1 cellular context compared by ENCODE assay signal in the genomic region with DNA sequence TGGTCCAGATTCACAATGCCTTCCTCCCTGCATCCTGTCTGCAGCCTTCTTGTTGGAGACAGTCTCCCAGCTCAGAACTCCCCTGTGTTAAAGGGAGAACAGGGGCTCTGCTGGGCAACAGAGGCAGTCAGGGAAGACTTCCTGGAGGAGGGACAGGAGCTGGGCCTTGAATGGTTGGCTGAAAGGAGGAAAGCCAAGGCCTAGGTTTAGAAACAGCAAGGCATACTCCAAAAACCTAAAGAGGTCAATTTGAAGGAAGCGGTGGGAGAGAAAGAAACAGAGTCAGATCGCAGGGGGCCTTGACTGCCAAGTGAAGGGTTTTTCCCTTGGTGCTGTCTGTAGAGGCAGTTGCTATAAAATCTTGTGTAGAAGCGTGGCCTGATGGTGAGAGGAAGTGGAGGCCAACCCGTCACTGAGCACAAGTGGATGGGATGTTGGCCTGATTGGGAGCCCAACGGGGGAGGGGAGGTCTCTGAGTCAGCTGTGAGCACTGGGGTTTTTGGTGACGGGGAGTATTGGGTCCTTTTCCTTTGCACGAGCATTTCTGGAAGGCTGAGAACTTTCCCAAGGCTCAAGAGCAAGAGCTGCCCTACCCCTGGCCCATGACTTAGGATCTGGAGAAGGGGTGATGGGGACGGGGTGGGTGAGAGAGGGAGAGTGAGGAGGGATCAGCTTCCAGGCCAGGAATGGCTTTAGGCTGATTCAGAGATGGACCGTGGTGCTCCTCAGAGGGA.
TF ChIP-seq lines count a peak whose summit lies in the region.

No MANE protein-coding gene starts in this region.

TF ChIP-seq in K562, 482 proteins besides CTCF, POLR2A, EP300 and RAD21 (continued from another document):
- TF ChIP-seq ZFP36 (IDR thresholded peaks at IDR 0.05; ENCODE audit: low read depth, low read length, partially characterized antibody) = peak; percentile 99
- TF ChIP-seq, protein P1, sequence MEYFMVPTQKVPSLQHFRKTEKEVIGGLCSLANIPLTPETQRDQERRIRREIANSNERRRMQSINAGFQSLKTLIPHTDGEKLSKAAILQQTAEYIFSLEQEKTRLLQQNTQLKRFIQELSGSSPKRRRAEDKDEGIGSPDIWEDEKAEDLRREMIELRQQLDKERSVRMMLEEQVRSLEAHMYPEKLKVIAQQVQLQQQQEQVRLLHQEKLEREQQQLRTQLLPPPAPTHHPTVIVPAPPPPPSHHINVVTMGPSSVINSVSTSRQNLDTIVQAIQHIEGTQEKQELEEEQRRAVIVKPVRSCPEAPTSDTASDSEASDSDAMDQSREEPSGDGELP (CRISPR knock-in tag; IDR thresholded peaks at IDR 0.05; ENCODE audit: borderline replicate concordance) = peak; percentile 40; the same call in 1 of the 2 replicates
- no peak for TF ChIP-seq ZNF324 (CRISPR knock-in tag; IDR thresholded peaks at IDR 0.05)
- TF ChIP-seq CBFA2T3 (IDR thresholded peaks at IDR 0.05) = 0 out of 2 replicates have a peak, but pooled peaks have one; percentile 0
- no peak for TF ChIP-seq ZNF23 (CRISPR knock-in tag; IDR thresholded peaks at IDR 0.05)
- TF ChIP-seq SMARCA5 (IDR thresholded peaks at IDR 0.05) = peak; percentile 90; the same call in 1 of the 2 replicates
